In the genomic region with DNA sequence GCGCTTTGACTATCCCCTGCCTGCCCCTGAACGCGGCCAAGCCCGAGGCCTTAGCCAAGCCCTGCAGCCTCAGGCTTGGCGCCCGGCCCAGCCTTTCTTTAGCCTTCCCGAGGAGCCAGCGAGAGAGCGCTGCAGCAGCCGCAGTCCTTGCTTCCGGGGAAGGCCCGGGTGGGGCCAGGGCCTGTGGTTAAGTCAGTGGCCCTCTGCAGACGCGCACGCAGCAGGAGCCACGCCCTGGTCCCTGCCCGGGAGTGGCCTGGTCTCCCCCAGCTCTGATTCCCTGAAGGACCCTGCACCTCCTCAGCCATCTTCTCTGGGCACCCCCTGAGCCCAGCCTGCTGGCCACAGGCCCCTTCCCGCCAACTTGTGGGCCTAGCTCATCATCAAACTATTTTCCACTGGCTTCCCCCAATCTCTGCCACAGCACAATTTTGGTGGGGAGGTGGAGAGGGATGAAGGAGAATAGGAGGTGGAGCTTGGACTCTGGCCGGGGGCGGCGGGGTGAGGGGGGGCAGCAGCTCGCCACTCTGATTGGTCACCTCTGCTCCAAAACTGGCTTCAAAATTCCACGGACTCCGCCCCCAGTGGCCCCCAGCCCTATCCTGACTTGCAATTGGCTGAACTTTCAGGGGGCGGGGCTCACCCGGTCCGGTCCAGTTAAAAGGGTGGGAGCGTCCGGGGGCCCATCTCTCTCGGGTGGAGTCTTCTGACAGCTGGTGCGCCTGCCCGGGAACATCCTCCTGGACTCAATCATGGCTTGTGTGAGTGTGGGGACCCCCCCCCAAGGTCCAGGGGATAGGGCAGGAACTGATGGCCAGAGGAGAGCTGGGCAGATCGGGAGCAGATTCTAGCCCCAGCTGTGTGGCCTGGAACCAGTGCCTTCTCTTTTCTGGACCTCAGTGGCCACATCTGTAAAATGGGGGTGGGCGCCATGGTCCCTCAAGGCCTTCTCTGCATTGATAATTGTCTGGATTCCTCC, we compare ENCODE assay signal across 8 cellular contexts. TPM values are rescaled to one million over a fixed set of nuclear protein-coding genes. Genes with fewer than 3 reads are reported as not detected.
DNase-seq lines count a peak whose midpoint lies in the region; ATAC-seq and TF ChIP-seq lines count a peak whose summit lies in the region.

LGALS1 (plus strand) TSS at position 686 of the 979 bp plus-strand sequence; CDS start at position 753, 67 bp downstream.

- POLR2A ChIA-PET in AG04449 (lab: Yijun Ruan, JAX), result interaction anchor here (0.6 to 3.5 kb wide), 26 partner anchors 11 to 1895 kb away, joined by 3 to 52 read pairs (median 6); partner anchors contain the start of genes GGA1, NOL12, PDXP and TRIOBP
- POLR2A ChIA-PET in Panc1 (lab: Charles Lee), result interaction anchor here (0.6 to 1.5 kb wide), 4 partner anchors 15 to 126 kb away, joined by 4 to 12 read pairs (median 8); no protein-coding TSS in a partner anchor
- POLR2A ChIA-PET in naive thymus-derived CD8-positive, alpha-beta T cell (lab: Charles Lee), result interaction anchor here (9.0 to 66.7 kb wide), 2 partner anchors 11 to 42 kb away, joined by 71 to 2283 read pairs; partner anchors contain the start of genes GGA1, NOL12, PDXP and SH3BP1

- no peak for TF ChIP-seq POLR2A in testis (IDR thresholded peaks at IDR 0.05)

- peaks cover 20 to 66% (median 63%) of the 10 kb centered on the region in 4 donors for H3K4me1 Mint-ChIP-seq in naive thymus-derived CD8-positive, alpha-beta T cell

- peak within 1 kb of the TSS; percentile 91 to 100 (median 100) for H3K27ac Mint-ChIP-seq in naive thymus-derived CD8-positive, alpha-beta T cell

- no peaks in the 10 kb centered on the region for H3K9me3 ChIP-seq in Panc1 (ENCODE audit: control insufficient read depth, insufficient read depth, low read depth, low read length)
- H3K9me3 ChIP-seq in testis, result no peaks in the 10 kb centered on the region

- DNase-seq in AG04449 (ENCODE audit: low read depth, low spot score) (peak; percentile 85), Panc1 (ENCODE audit: low read depth, low spot score) (peak; percentile 69), fibroblast of pulmonary artery (ENCODE audit: low read depth) (peak; percentile 97), testis (peak; percentile 98)
- peak; percentile 58 for DNase-seq in activated effector memory CD4-positive, alpha-beta T cell treated with Interleukin-2 at 50 U/mL for 16 hours
- DNase-seq in naive thymus-derived CD8-positive, alpha-beta T cell, result peak in 9 of 10 donors; percentile 24 to 79 (median 50)

- H3K4me1 ChIP-seq in Panc1 (ENCODE audit: control insufficient read depth, insufficient read depth, low read length) (peaks cover 21% of the 10 kb centered on the region), testis (peaks cover 30% of the 10 kb centered on the region)

- WGBS in testis, 2 donors, result 0 to 1% methylated on average over 8 to 29 of the region's 34 CpGs

- no peaks in the 10 kb centered on the region for H3K27me3 ChIP-seq in Panc1 (ENCODE audit: control insufficient read depth, insufficient read depth, low read length)
- H3K27me3 ChIP-seq in testis, result no peaks in the 10 kb centered on the region

- TF ChIP-seq CTCF in AG04449 (IDR thresholded peaks at IDR 0.05; ENCODE audit: insufficient read depth, low read length, missing control alignments), result no peak
- no peak for TF ChIP-seq CTCF in Panc1 (IDR thresholded peaks at IDR 0.05)
- peak; percentile 12 for TF ChIP-seq CTCF in fibroblast of pulmonary artery (IDR thresholded peaks at IDR 0.05; ENCODE audit: low read length, missing control alignments)
- TF ChIP-seq CTCF in testis (IDR thresholded peaks at IDR 0.05), result no peak

- H3K4me3 ChIP-seq in AG04449 (ENCODE audit: low read depth, low read length), result peak within 1 kb of the TSS; percentile 97
- peak within 1 kb of the TSS; percentile 70 to 84 for H3K4me3 ChIP-seq in Panc1 (ENCODE audit: low read depth in 2 of 2, low read length in 2 of 2)
- H3K4me3 ChIP-seq in fibroblast of pulmonary artery (replicated peaks; ENCODE audit: low read depth, low read length), result peak within 1 kb of the TSS; percentile 93
- H3K4me3 ChIP-seq in testis, result peak within 1 kb of the TSS; percentile 57 to 69

- H3K4me3 Mint-ChIP-seq in naive thymus-derived CD8-positive, alpha-beta T cell, result peak within 1 kb of the TSS; percentile 89 to 99 (median 93)

- H3K9me3 Mint-ChIP-seq in naive thymus-derived CD8-positive, alpha-beta T cell, result no peaks in the 10 kb centered on the region

- intact Hi-C loops in Panc1 (cut with micrococcal nuclease; ENCODE audit: unreplicated experiment), result no loop called here
- intact Hi-C loops in testis (cut with DNase I; ENCODE audit: low total_unique reads), result no loop called here

- H3K36me3 Mint-ChIP-seq in naive thymus-derived CD8-positive, alpha-beta T cell, result no peaks in the 10 kb centered on the region

- H3K27ac ChIP-seq in Panc1 (ENCODE audit: low read length) (peak within 1 kb of the TSS; percentile 87), testis (peak within 1 kb of the TSS; percentile 88 to 92)

- H3K36me3 ChIP-seq in Panc1 (ENCODE audit: control insufficient read depth, insufficient read depth, low read length) (no peaks in the 10 kb centered on the region), testis (ENCODE audit: low read depth, missing control alignments) (no peaks in the 10 kb centered on the region)

- no peaks in the 10 kb centered on the region for H3K27me3 Mint-ChIP-seq in naive thymus-derived CD8-positive, alpha-beta T cell

- no TSS peak for BruUV-seq in Panc1 (replicated peaks; lab: Mats Ljungman, UMichigan)

- in situ Hi-C loops in Panc1 (cut with HindIII; ENCODE audit: low pct_unique_long_range_greater_than_20kb, low sequenced_read_pairs), result no loop called here

- ATAC-seq in GM18511 (IDR thresholded peaks at IDR 0.05; ENCODE audit: unreplicated experiment) (peak; percentile 46), HG03457 (IDR thresholded peaks at IDR 0.05; ENCODE audit: unreplicated experiment) (peak; percentile 33), Panc1 (peak; percentile 86)
- peak; percentile 20 to 31 for ATAC-seq in naive thymus-derived CD8-positive, alpha-beta T cell

- CTCF ChIA-PET in AG04449 (lab: Yijun Ruan, JAX) (interaction anchor here (0.8 to 16.5 kb wide), 9 partner anchors 7 to 117 kb away, joined by 3 to 333 read pairs (median 4); partner anchors contain the start of genes GGA1, PDXP and SH3BP1), Panc1 (lab: Charles Lee) (interaction anchor here (1.6 kb wide), 1 partner anchor 32 kb away, joined by 8 read pairs; no protein-coding TSS in a partner anchor)

RNA-seq across cellular contexts. Expression of gene LGALS1, which starts in this region (rescaled TPM):
- 1,518 TPM for total RNA-seq in Panc1 (2021; ENCODE audit: unreplicated experiment)
- polyA plus RNA-seq in Panc1 (2012; ENCODE audit: insufficient read length), result 2,763 TPM
- 10 to 100 TPM; 14.3 to 16.8 TPM for total RNA-seq in naive thymus-derived CD8-positive, alpha-beta T cell
- polyA plus RNA-seq in naive thymus-derived CD8-positive, alpha-beta T cell, result 100 to 1,000 TPM in 1 of 3 donors, 10 to 100 TPM in 2; 19.6 to 122 (median 34.8) TPM
- total RNA-seq in testis, result 100 to 1,000 TPM; 466 to 960 TPM
- 681 TPM for polyA plus RNA-seq in testis (ENCODE audit: insufficient read depth, low read depth, low replicate concordance)

Comparison
In these comparisons a context has a peak if more than half of its experiments do, and no peak if none do; other contexts are left out.
1. Peak in every context shown above with its lines: DNase-seq, ATAC-seq, H3K4me3 ChIP-seq and H3K27ac ChIP-seq.
2. RNA of gene LGALS1 (total RNA-seq): 1,518 TPM in Panc1 (single experiment) and 466 to 960 TPM in testis; 14.3 to 16.8 TPM in naive thymus-derived CD8-positive, alpha-beta T cell; every median in the first group is over 10 times any median in the second.
3. ATAC-seq: peak in every context shown above with its lines; median percentile 86 in Panc1; 46 in GM18511; 33 in HG03457; 26 in naive thymus-derived CD8-positive, alpha-beta T cell.